Comparison of ENCODE assay signal across 9 cellular contexts in the genomic region with DNA sequence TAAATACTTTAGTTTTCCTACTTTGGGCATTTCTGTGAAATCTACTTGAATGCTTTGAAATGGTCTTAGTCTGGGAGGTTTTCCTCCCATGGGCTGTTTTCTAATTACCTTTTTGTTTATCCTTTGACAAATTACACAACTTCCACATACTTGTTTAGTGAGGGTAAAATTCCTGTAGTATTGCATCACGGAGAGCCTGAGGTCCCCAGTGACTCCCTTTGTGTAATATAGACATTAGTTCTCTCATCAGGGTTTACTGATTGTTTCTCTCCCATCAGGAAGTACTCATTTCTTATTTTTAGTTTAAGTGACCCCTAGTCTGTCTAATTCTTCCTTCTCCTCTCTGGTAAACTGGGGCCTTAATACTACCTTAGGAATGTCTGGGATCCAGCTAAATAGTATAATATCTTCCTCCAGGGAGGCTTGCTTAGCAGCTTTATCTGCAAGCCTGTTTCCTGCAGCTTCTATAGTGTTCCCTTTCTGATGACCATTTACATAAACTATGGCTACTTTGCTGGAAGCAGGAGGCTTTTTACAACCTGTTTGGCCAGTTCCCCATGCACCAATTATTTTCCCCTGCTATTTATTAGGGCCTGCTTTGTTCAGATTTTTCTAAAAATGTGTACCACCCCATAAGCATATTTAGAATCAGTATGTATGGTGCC.
DNase-seq lines count a peak whose midpoint lies in the region; ATAC-seq and TF ChIP-seq lines count a peak whose summit lies in the region.
"Had no signal": no experiment of that assay in that cellular context is flagged by ENCODE, and none has a peak within 500 bp of the region (broad histone marks: within the 10 kb centered on the region; RNA-seq: fewer than 3 reads in every experiment).

No MANE protein-coding gene starts in this region.

- TF ChIP-seq POLR2A in NB4 (IDR thresholded peaks at IDR 0.05; ENCODE audit: extremely low read depth, insufficient read length) (no peak), esophagus muscularis mucosa (IDR thresholded peaks at IDR 0.05; ENCODE audit: low read depth) (no peak)

- 32% methylated on average over 1 of the region's 1 CpG for WGBS in esophagus muscularis mucosa
- WGBS in psoas muscle, 3 donors = 3 to 34% (median 32%) methylated on average over 1 of the region's 1 CpG

- peak overlapping the region; percentile 4 to 57 (median 38) for H3K27ac ChIP-seq in esophagus muscularis mucosa (replicated peaks in 1 of 4)
- peak overlapping the region; percentile 17 for H3K27ac ChIP-seq in psoas muscle

- no peak for TF ChIP-seq CTCF in NB4 (IDR thresholded peaks at IDR 0.05; ENCODE audit: low read depth, low read length)
- no peak for TF ChIP-seq CTCF in esophagus muscularis mucosa (IDR thresholded peaks at IDR 0.05)
- no peak for TF ChIP-seq CTCF in psoas muscle (IDR thresholded peaks at IDR 0.05)

- H3K9me3 ChIP-seq in esophagus muscularis mucosa (no peaks in the 10 kb centered on the region), psoas muscle (no peaks in the 10 kb centered on the region)

- peak in 2 of 4 donors; percentile 31 to 59 for ATAC-seq in psoas muscle
- ATAC-seq in HG02610 (IDR thresholded peaks at IDR 0.05; ENCODE audit: unreplicated experiment) = no peak
- ATAC-seq: activated CD4-positive, CD25-positive, alpha-beta regulatory T cell treated with anti-CD3 and anti-CD28 coated beads, Interleukin-2, amount 50 U/mL, for 24 hours had no signal

- peak; percentile 39 for DNase-seq in Daoy (ENCODE audit: low read depth)
- DNase-seq in NB4 (ENCODE audit: low read depth) = peak; percentile 74
- no peak for DNase-seq in esophagus muscularis mucosa (ENCODE audit: extremely low spot score)
- DNase-seq in psoas muscle = no peak
- DNase-seq in KG1 (lab: John Stamatoyannopoulos, UW) = no peak
- no peak for DNase-seq in activated effector memory CD4-positive, alpha-beta T cell treated with anti-CD3 and anti-CD28 coated beads, Interleukin-2, amount 50 U/mL, for 16 hours
- no peak for DNase-seq in SK-N-DZ (ENCODE audit: low spot score)

- H3K36me3 ChIP-seq in esophagus muscularis mucosa = no peaks in the 10 kb centered on the region
- no peaks in the 10 kb centered on the region for H3K36me3 ChIP-seq in psoas muscle (ENCODE audit: insufficient read depth in 1 of 2, low read depth in 1 of 2)

- H3K4me3 ChIP-seq in NB4 (ENCODE audit: low read depth, low read length) (no peak overlapping the region), esophagus muscularis mucosa (no peak overlapping the region), psoas muscle (no peak overlapping the region)

- H3K4me1 ChIP-seq in esophagus muscularis mucosa (peaks cover 3 to 16% (median 10%) of the 10 kb centered on the region in 4 donors), psoas muscle (peaks cover 8% of the 10 kb centered on the region)

- no peak for TF ChIP-seq EP300 in esophagus muscularis mucosa (IDR thresholded peaks at IDR 0.05)

- no peaks in the 10 kb centered on the region for H3K27me3 ChIP-seq in esophagus muscularis mucosa
- H3K27me3 ChIP-seq in psoas muscle (ENCODE audit: insufficient read depth in 3 of 3, low read length in 2 of 3) = no peaks in the 10 kb centered on the region

- intact Hi-C loops in esophagus muscularis mucosa (cut with DNase I) (no loop called here), psoas muscle (cut with DNase I) (loop anchor here in 1 of 2 donors (10.0 kb wide), 1 partner anchor 250 kb away; no protein-coding TSS in a partner anchor)

Comparison
In these comparisons a context has a peak if more than half of its experiments do, and no peak if none do; other contexts are left out.
1. DNase-seq: peak in Daoy (single experiment) and NB4 (single experiment); none in esophagus muscularis mucosa (single experiment), psoas muscle (0 of 2), KG1 (single experiment), activated effector memory CD4-positive, alpha-beta T cell treated with anti-CD3 and anti-CD28 coated beads, Interleukin-2, amount 50 U/mL, for 16 hours (single experiment) and SK-N-DZ (single experiment).